ENCODE assay signal across 11 cellular contexts in the genomic region with DNA sequence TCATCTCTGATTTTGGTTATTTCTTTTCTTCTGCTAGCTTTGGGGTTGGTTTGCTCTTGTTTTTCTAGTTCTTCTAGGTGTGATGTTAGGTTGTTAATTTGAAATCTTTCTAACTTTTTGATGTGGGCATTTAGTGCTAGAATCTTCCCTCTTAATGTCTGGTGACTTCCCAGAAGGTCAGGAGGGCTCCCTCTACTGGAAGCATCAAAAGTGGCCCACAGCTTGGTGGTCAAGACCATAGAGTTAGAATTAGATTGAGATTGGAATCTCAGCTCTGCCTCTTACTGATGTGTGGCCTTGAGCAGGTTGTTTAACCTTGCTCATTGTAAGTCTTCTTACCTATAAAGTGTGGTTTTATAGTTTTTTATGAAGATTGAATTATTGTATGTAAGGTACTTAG.
DNase-seq lines count a peak whose midpoint lies in the region; ATAC-seq, FAIRE-seq and TF ChIP-seq lines count a peak whose summit lies in the region.
"Had no signal": no experiment of that assay in that cellular context is flagged by ENCODE, and none has a peak within 500 bp of the region (broad histone marks: within the 10 kb centered on the region; RNA-seq: fewer than 3 reads in every experiment).

No MANE protein-coding gene starts in this region.

- no peaks in the 10 kb centered on the region for H3K36me3 ChIP-seq in H1 (ENCODE audit: control insufficient read depth in 2 of 4, insufficient read depth in 4 of 4, low read length in 3 of 4)

- no peak overlapping the region for H4K91ac ChIP-seq in H1 (replicated peaks; ENCODE audit: insufficient read length, low read length)

- peak; percentile 42 for TF ChIP-seq CTCF in activated CD8-positive, alpha-beta T cell treated with anti-CD3 and anti-CD28 coated beads for 36 hours (IDR thresholded peaks at IDR 0.05)
- TF ChIP-seq CTCF in H1 (IDR thresholded peaks at IDR 0.05; ENCODE audit: control extremely low read depth in 1 of 3, insufficient read depth in 1 of 3, low read depth in 1 of 3, low read length in 3 of 3) (peak; percentile 40 to 63 (median 61)), retinal pigment epithelial cell (conservative IDR thresholded peaks at IDR 0.05; ENCODE audit: low read depth, low read length) (peak; percentile 46)

- no peaks in the 10 kb centered on the region for H3K23me2 ChIP-seq in H1 (ENCODE audit: low read depth, low read length)

- H4K8ac ChIP-seq in H1 (ENCODE audit: extremely low read depth, insufficient read depth, low read length), result no peak overlapping the region

- H4K5ac ChIP-seq in H1 (ENCODE audit: insufficient read length, low read depth, low read length), result no peak overlapping the region

- H3K4me3 ChIP-seq in H1 (ENCODE audit: extremely low read depth in 1 of 4, insufficient read depth in 2 of 4, low read depth in 3 of 4, low read length in 4 of 4) (no peak overlapping the region), retinal pigment epithelial cell (ENCODE audit: low read length) (no peak overlapping the region)

- H2BK12ac ChIP-seq in H1 (ENCODE audit: low read depth, low read length), result no peak overlapping the region

- FAIRE-seq in H1 (lab: Jason Lieb, UNC), result peak; percentile 58

- H3K27ac ChIP-seq in H1 (ENCODE audit: low read depth, low read length), result no peak overlapping the region

- no peaks in the 10 kb centered on the region for H3K79me1 ChIP-seq in H1 (ENCODE audit: low read depth, low read length)

- no peak overlapping the region for H2BK20ac ChIP-seq in H1 (ENCODE audit: low read length)

- no peak for ATAC-seq in activated CD8-positive, alpha-beta T cell treated with anti-CD3 and anti-CD28 coated beads for 36 hours
- no peak for ATAC-seq in activated CD8-positive, alpha-beta T cell treated with anti-CD3 and anti-CD28 coated beads, Interleukin-2, amount 10 ng/mL, durations not matched to agents 7 days and 5 days
- ATAC-seq: left colon had no signal

- no peak overlapping the region for H3K23ac ChIP-seq in H1 (ENCODE audit: insufficient read length)

- no peak overlapping the region for H2AK5ac ChIP-seq in H1 (ENCODE audit: low read depth, low read length)

- no peak overlapping the region for H3K4ac ChIP-seq in H1 (replicated peaks; ENCODE audit: insufficient read length, low read depth, low read length)

- H3K4me2 ChIP-seq in H1 (ENCODE audit: insufficient read depth in 1 of 2, low read depth in 2 of 2, low read length in 2 of 2), result no peak overlapping the region

- H3K56ac ChIP-seq in H1 (replicated peaks; ENCODE audit: insufficient read length, low read depth, low read length), result no peak overlapping the region

- no peak overlapping the region for H2BK15ac ChIP-seq in H1 (ENCODE audit: low read length)

- no peak for TF ChIP-seq POLR2A in H1 (IDR thresholded peaks at IDR 0.05; ENCODE audit: control extremely low read depth in 1 of 2, low read depth in 2 of 2, low read length in 2 of 2)

- no peaks in the 10 kb centered on the region for H3K36me3 Mint-ChIP-seq in activated CD8-positive, alpha-beta T cell treated with anti-CD3 and anti-CD28 coated beads for 36 hours (ENCODE audit: low read depth)
- peaks cover 12% of the 10 kb centered on the region for H3K36me3 Mint-ChIP-seq in activated CD8-positive, alpha-beta T cell treated with anti-CD3 and anti-CD28 coated beads, Interleukin-2, amount 10 ng/mL, durations not matched to agents 7 days and 5 days (ENCODE audit: low read depth)
- H3K36me3 Mint-ChIP-seq in immature natural killer cell, result no peaks in the 10 kb centered on the region

- POLR2A ChIA-PET in activated CD8-positive, alpha-beta T cell treated with anti-CD3 and anti-CD28 coated beads for 36 hours (lab: Charles Lee), result no interaction called here
- POLR2A ChIA-PET in activated CD8-positive, alpha-beta T cell treated with anti-CD3 and anti-CD28 coated beads, Interleukin-2, amount 10 ng/mL, durations not matched to agents 7 days and 5 days (lab: Charles Lee), result no interaction called here
- POLR2A ChIA-PET in H1 (lab: Charles Lee; ENCODE audit: partially characterized antibody), result no interaction called here

- peak; percentile 20 for DNase-seq in activated CD8-positive, alpha-beta T cell treated with anti-CD3 and anti-CD28 coated beads for 36 hours
- no peak for DNase-seq in activated CD8-positive, alpha-beta T cell treated with anti-CD3 and anti-CD28 coated beads, Interleukin-2, amount 10 ng/mL, durations not matched to agents 7 days and 5 days
- DNase-seq in NAMALWA (ENCODE audit: low spot score), result peak; percentile 42
- DNase-seq in H1 (ENCODE audit: low read depth in 1 of 2, low spot score in 2 of 2), result no peak
- no peak for DNase-seq in retinal pigment epithelial cell (ENCODE audit: low read depth)
- DNase-seq in mucosa of gallbladder (ENCODE audit: low spot score), result no peak
- no peak for DNase-seq in immature natural killer cell
- no peak for DNase-seq in DMS79 treated with DMSO at 0.1 percent for 48 hours (lab: John Stamatoyannopoulos, UW)
- DNase-seq: CD4-positive, alpha-beta T cell had no signal

- TF ChIP-seq RAD21 in H1 (IDR thresholded peaks at IDR 0.05 in 1 of 2, conservative IDR thresholded peaks at IDR 0.05 in 1 of 2; ENCODE audit: low read depth in 2 of 2, low read length in 2 of 2), result peak; percentile 44 to 60; a peak in 3 of 4 replicates

- H3K27me3 Mint-ChIP-seq in activated CD8-positive, alpha-beta T cell treated with anti-CD3 and anti-CD28 coated beads for 36 hours, result no peaks in the 10 kb centered on the region
- H3K27me3 Mint-ChIP-seq in activated CD8-positive, alpha-beta T cell treated with anti-CD3 and anti-CD28 coated beads, Interleukin-2, amount 10 ng/mL, durations not matched to agents 7 days and 5 days (ENCODE audit: low read depth), result no peaks in the 10 kb centered on the region
- peaks cover 0 to 1% (median 0%) of the 10 kb centered on the region in 3 donors for H3K27me3 Mint-ChIP-seq in immature natural killer cell (ENCODE audit: low read depth in 3 of 3)

- no peak overlapping the region for H3K27ac Mint-ChIP-seq in activated CD8-positive, alpha-beta T cell treated with anti-CD3 and anti-CD28 coated beads for 36 hours
- H3K27ac Mint-ChIP-seq in activated CD8-positive, alpha-beta T cell treated with anti-CD3 and anti-CD28 coated beads, Interleukin-2, amount 10 ng/mL, durations not matched to agents 7 days and 5 days, result no peak overlapping the region
- peak overlapping the region in 3 of 6 donors; percentile 3 to 72 (median 8) for H3K27ac Mint-ChIP-seq in immature natural killer cell
- H3K27ac Mint-ChIP-seq: activated T-helper 1 cell treated with anti-CD3 and anti-CD28 coated beads, Interleukin-12 subunit alpha, Interleukin-12 subunit beta, Interleukin-2, Interleukin-4 antibody, amounts not matched to agents 30 ng/mL and 10 ng/mL and 1 ng/mL, durations not matched to agents 14 hours and 24 hours and 36 hours; CD4-positive, alpha-beta T cell had no signal

- intact Hi-C loops in activated CD8-positive, alpha-beta T cell treated with anti-CD3 and anti-CD28 coated beads for 36 hours (cut with micrococcal nuclease), result no loop called here

- peaks cover 18% of the 10 kb centered on the region for H3K4me1 Mint-ChIP-seq in activated CD8-positive, alpha-beta T cell treated with anti-CD3 and anti-CD28 coated beads for 36 hours (ENCODE audit: low read depth)
- H3K4me1 Mint-ChIP-seq in activated CD8-positive, alpha-beta T cell treated with anti-CD3 and anti-CD28 coated beads, Interleukin-2, amount 10 ng/mL, durations not matched to agents 7 days and 5 days (ENCODE audit: low read depth), result peaks cover 22% of the 10 kb centered on the region
- H3K4me1 Mint-ChIP-seq in immature natural killer cell, result peaks cover 42 to 48% of the 10 kb centered on the region in 2 donors

- no peak overlapping the region for H3K14ac ChIP-seq in H1 (ENCODE audit: insufficient read length)

- H4K20me1 ChIP-seq in H1 (replicated peaks in 1 of 2; ENCODE audit: control insufficient read depth in 1 of 2, insufficient read depth in 2 of 2, low read length in 2 of 2), result no peaks in the 10 kb centered on the region

- H3K9me3 ChIP-seq in H1 (ENCODE audit: insufficient read depth in 2 of 2, low read depth in 1 of 2, low read length in 1 of 2), result peaks cover 0 to 2% of the 10 kb centered on the region in 2 experiments; a peak in 1 of 4 replicates

- no peak overlapping the region for H2BK5ac ChIP-seq in H1 (ENCODE audit: low read depth, low read length)

- no peak overlapping the region for H2BK120ac ChIP-seq in H1 (replicated peaks; ENCODE audit: low read depth, low read length)

- CTCF ChIA-PET in activated CD8-positive, alpha-beta T cell treated with anti-CD3 and anti-CD28 coated beads for 36 hours (lab: Charles Lee), result interaction anchor here (1.0 to 1.2 kb wide), 3 partner anchors 24 to 688 kb away, joined by 3 read pairs; no protein-coding TSS in a partner anchor
- CTCF ChIA-PET in activated CD8-positive, alpha-beta T cell treated with anti-CD3 and anti-CD28 coated beads, Interleukin-2, amount 10 ng/mL, durations not matched to agents 7 days and 5 days (lab: Charles Lee), result no interaction called here
- CTCF ChIA-PET in H1 (lab: Charles Lee; ENCODE audit: partially characterized antibody), result interaction anchor here (0.6 to 2.5 kb wide), 13 partner anchors 8 to 692 kb away, joined by 3 to 10 read pairs (median 3); no protein-coding TSS in a partner anchor

- no peaks in the 10 kb centered on the region for H3K4me1 ChIP-seq in H1 (replicated peaks in 1 of 4; ENCODE audit: control insufficient read depth in 3 of 4, insufficient read depth in 4 of 4, low read length in 3 of 4)

- H3K79me2 ChIP-seq in H1 (ENCODE audit: control insufficient read depth in 1 of 2, insufficient read depth in 2 of 2, low read length in 2 of 2), result no peaks in the 10 kb centered on the region

- TF ChIP-seq EP300 in H1 (IDR thresholded peaks at IDR 0.05; ENCODE audit: borderline replicate concordance in 1 of 2, low read depth in 2 of 2, low read length in 2 of 2), result no peak

- H2AFZ ChIP-seq in H1 (ENCODE audit: low read length), result no peak overlapping the region

- no peak overlapping the region for H3K9ac ChIP-seq in H1 (replicated peaks in 1 of 4; ENCODE audit: extremely low read depth in 1 of 4, low read depth in 3 of 4, low read length in 3 of 4)

- no peak overlapping the region for H3K4me3 Mint-ChIP-seq in activated CD8-positive, alpha-beta T cell treated with anti-CD3 and anti-CD28 coated beads for 36 hours
- no peak overlapping the region for H3K4me3 Mint-ChIP-seq in activated CD8-positive, alpha-beta T cell treated with anti-CD3 and anti-CD28 coated beads, Interleukin-2, amount 10 ng/mL, durations not matched to agents 7 days and 5 days
- no peak overlapping the region for H3K4me3 Mint-ChIP-seq in immature natural killer cell
- H3K4me3 Mint-ChIP-seq: activated T-helper 1 cell treated with anti-CD3 and anti-CD28 coated beads, Interleukin-12 subunit alpha, Interleukin-12 subunit beta, Interleukin-2, Interleukin-4 antibody, amounts not matched to agents 30 ng/mL and 10 ng/mL and 1 ng/mL, durations not matched to agents 14 hours and 24 hours and 36 hours; CD4-positive, alpha-beta T cell had no signal

- peaks cover 8% of the 10 kb centered on the region for H3K9me3 Mint-ChIP-seq in activated CD8-positive, alpha-beta T cell treated with anti-CD3 and anti-CD28 coated beads for 36 hours
- H3K9me3 Mint-ChIP-seq in activated CD8-positive, alpha-beta T cell treated with anti-CD3 and anti-CD28 coated beads, Interleukin-2, amount 10 ng/mL, durations not matched to agents 7 days and 5 days (ENCODE audit: insufficient read depth), result peaks cover 17% of the 10 kb centered on the region
- H3K9me3 Mint-ChIP-seq in immature natural killer cell, result peaks cover 0 to 4% (median 0%) of the 10 kb centered on the region in 6 donors

- no peak overlapping the region for H3K18ac ChIP-seq in H1 (ENCODE audit: extremely low read depth, low read length)

- H3K27me3 ChIP-seq in H1 (replicated peaks in 1 of 4; ENCODE audit: control insufficient read depth in 3 of 4, extremely low read depth in 1 of 4, insufficient read depth in 3 of 4, low read length in 3 of 4), result no peaks in the 10 kb centered on the region

Comparison
In these comparisons a context has a peak if more than half of its experiments do, and no peak if none do; other contexts are left out.
1. DNase-seq: peak in activated CD8-positive, alpha-beta T cell treated with anti-CD3 and anti-CD28 coated beads for 36 hours (single experiment) and NAMALWA (single experiment); none in activated CD8-positive, alpha-beta T cell treated with anti-CD3 and anti-CD28 coated beads, Interleukin-2, amount 10 ng/mL, durations not matched to agents 7 days and 5 days (single experiment), H1 (0 of 2), retinal pigment epithelial cell (single experiment), mucosa of gallbladder (single experiment), immature natural killer cell (0 of 3) and DMS79 treated with DMSO at 0.1 percent for 48 hours (single experiment).
2. Peak in every context shown above with its lines, with median percentiles within 50 percentile points of each other: CTCF ChIP-seq.